In genomic region chr6:110949679-110950285, GRCh38 we compare ENCODE assay signal across 8 cellular contexts. TPM values are rescaled to one million over a fixed set of nuclear protein-coding genes. Genes with fewer than 3 reads are reported as not detected.
A peak's percentile ranks its signal among the peaks of the same experiment; 100 is the strongest.
DNase-seq lines count a peak whose midpoint lies in the region; ATAC-seq and TF ChIP-seq lines count a peak whose summit lies in the region.

No MANE protein-coding gene starts in this region.

- H3K4me1 Mint-ChIP-seq in chondrocyte (ENCODE audit: low read depth) (peaks cover 21% of the 10 kb centered on the region), neural crest cell (no peaks in the 10 kb centered on the region)
- H3K4me1 Mint-ChIP-seq in activated T-cell treated with anti-CD3 and anti-CD28 coated beads, Interleukin-2, amount 50 U/mL, for 4 hours (ENCODE audit: low read depth): peaks cover 4% of the 10 kb centered on the region

- TF ChIP-seq CTCF in chondrocyte (IDR thresholded peaks at IDR 0.05) (peak; percentile 89), neural crest cell (conservative IDR thresholded peaks at IDR 0.05) (peak; percentile 72)

- H3K27me3 Mint-ChIP-seq in chondrocyte (ENCODE audit: low read depth): no peaks in the 10 kb centered on the region
- H3K27me3 Mint-ChIP-seq in neural crest cell (ENCODE audit: low read depth): no peaks in the 10 kb centered on the region
- H3K27me3 Mint-ChIP-seq in activated T-cell treated with anti-CD3 and anti-CD28 coated beads, Interleukin-2, amount 50 U/mL, for 4 hours (ENCODE audit: low read depth): no peaks in the 10 kb centered on the region

- H3K27ac Mint-ChIP-seq in chondrocyte (ENCODE audit: unreplicated experiment): no peak overlapping the region
- no peak overlapping the region for H3K27ac Mint-ChIP-seq in neural crest cell (ENCODE audit: unreplicated experiment)

- no peaks in the 10 kb centered on the region for H3K36me3 Mint-ChIP-seq in chondrocyte (ENCODE audit: low read depth)
- no peaks in the 10 kb centered on the region for H3K36me3 Mint-ChIP-seq in neural crest cell (ENCODE audit: low read depth)
- H3K36me3 Mint-ChIP-seq in activated T-cell treated with anti-CD3 and anti-CD28 coated beads, Interleukin-2, amount 50 U/mL, for 4 hours (ENCODE audit: insufficient read depth): no peaks in the 10 kb centered on the region

- H3K9me3 Mint-ChIP-seq in chondrocyte (ENCODE audit: low read depth): no peaks in the 10 kb centered on the region
- H3K9me3 Mint-ChIP-seq in neural crest cell: no peaks in the 10 kb centered on the region
- no peaks in the 10 kb centered on the region for H3K9me3 Mint-ChIP-seq in activated T-cell treated with anti-CD3 and anti-CD28 coated beads, Interleukin-2, amount 50 U/mL, for 4 hours

- H3K4me3 Mint-ChIP-seq in chondrocyte (ENCODE audit: unreplicated experiment) (no peak overlapping the region), neural crest cell (no peak overlapping the region)
- no peak overlapping the region for H3K4me3 Mint-ChIP-seq in activated T-cell treated with anti-CD3 and anti-CD28 coated beads, Interleukin-2, amount 50 U/mL, for 4 hours

- no peak for ATAC-seq in GM18870 (IDR thresholded peaks at IDR 0.05; ENCODE audit: unreplicated experiment)
- no peak for ATAC-seq in activated T-cell treated with anti-CD3 and anti-CD28 coated beads, Interleukin-2, amount 50 U/mL, for 4 hours
- ATAC-seq in GM21825 (IDR thresholded peaks at IDR 0.05; ENCODE audit: unreplicated experiment): no peak

- DNase-seq in GM03348 (ENCODE audit: low spot score) (peak; percentile 46), NCI-H1436 (lab: John Stamatoyannopoulos, UW) (peak; percentile 1), chondrocyte (ENCODE audit: low spot score) (no peak), neural crest cell (ENCODE audit: low read depth, low spot score) (no peak), germinal center (ENCODE audit: low spot score) (no peak)
- DNase-seq in activated T-cell treated with anti-CD3 and anti-CD28 coated beads, Interleukin-2, amount 50 U/mL, for 4 hours: no peak

RNA-seq across cellular contexts. Expression of gene GTF3C6, which starts 8.7 kb away (rescaled TPM):
- total RNA-seq in chondrocyte: 67.5 to 89.4 TPM (median 79.5 TPM) in 3 replicates
- 134 and 147 TPM in 2 replicates for total RNA-seq in neural crest cell
- 100 to 1,000 TPM; 147 to 160 (median 151) TPM for total RNA-seq in activated T-cell treated with anti-CD3 and anti-CD28 coated beads, Interleukin-2, amount 50 U/mL, for 4 hours

RNA-seq across cellular contexts. Expression of gene RPF2, which starts 32.1 kb away (rescaled TPM):
- 16.9 to 19.4 TPM (median 17.1 TPM) in 3 replicates for total RNA-seq in chondrocyte
- 30.4 and 35.9 TPM in 2 replicates for total RNA-seq in neural crest cell
- total RNA-seq in activated T-cell treated with anti-CD3 and anti-CD28 coated beads, Interleukin-2, amount 50 U/mL, for 4 hours: 100 to 1,000 TPM; 103 to 111 (median 108) TPM

Comparison
In these comparisons a context has a peak if more than half of its experiments do, and no peak if none do; other contexts are left out.
1. DNase-seq: peak in GM03348 (single experiment) and NCI-H1436 (single experiment); none in chondrocyte (single experiment), neural crest cell (single experiment), activated T-cell treated with anti-CD3 and anti-CD28 coated beads, Interleukin-2, amount 50 U/mL, for 4 hours (single experiment) and germinal center (single experiment).